Comparison of ENCODE assay signal across 8 cellular contexts in the genomic region with DNA sequence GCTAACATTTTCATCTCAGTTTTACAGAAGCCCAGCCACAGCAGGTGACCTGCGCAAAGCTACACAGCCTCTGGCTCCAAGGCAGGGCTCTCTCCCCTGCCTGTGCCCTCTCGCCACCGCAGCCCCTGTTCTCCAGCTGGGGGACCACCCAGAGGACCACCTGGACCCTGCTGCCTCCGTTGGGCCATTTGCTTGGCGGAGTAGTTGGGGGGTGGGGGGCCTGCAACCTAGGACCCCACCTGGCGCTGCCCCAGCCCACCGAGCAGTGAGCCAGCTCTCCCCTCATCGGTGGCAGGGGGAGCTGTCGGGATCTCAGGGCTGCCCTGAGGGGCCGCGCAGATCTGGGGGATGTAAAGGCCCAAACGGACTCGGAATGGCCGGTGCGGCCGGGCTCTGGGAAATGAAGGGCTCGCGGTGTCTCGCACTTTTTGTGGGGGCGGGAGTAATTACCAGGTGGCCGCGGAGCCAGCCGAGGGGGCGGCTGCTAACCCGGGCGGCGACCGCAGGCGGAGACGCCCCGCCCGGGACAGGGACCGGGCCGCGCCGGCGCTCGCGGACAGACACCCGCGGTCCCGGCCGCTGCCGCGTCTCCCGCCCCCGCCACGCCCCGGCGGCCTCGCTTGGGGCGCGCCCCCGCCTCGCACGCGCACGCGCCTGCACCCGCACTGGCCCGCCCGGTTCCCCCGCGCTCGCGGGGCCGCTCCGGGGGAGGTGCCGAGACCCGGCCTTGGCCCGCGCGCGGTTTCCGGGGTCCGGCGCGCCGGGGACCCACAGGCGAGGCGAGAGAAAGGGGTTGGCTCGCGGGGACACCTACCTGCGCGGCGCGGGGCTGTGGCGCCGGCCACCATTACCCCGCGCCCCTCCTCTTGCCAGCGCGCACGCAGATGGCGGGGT. TPM values are rescaled to one million over a fixed set of nuclear protein-coding genes. Genes with fewer than 3 reads are reported as not detected.
DNase-seq lines count a peak whose midpoint lies in the region; ATAC-seq and TF ChIP-seq lines count a peak whose summit lies in the region.

No MANE protein-coding gene starts in this region.

- CTCF ChIA-PET in GM10248 (lab: Yijun Ruan, JAX), result interaction anchor here (1.0 to 2.2 kb wide), 5 partner anchors 10 to 80 kb away, joined by 5 to 12 read pairs (median 8); no protein-coding TSS in a partner anchor

- H3K4me1 ChIP-seq in foreskin keratinocyte, result peaks cover 5% of the 10 kb centered on the region

- H3K27ac Mint-ChIP-seq in IgD-negative memory B cell (peak overlapping the region in 2 of 3 donors; percentile 62 to 90), osteocyte (ENCODE audit: unreplicated experiment) (no peak overlapping the region)
- H3K27ac Mint-ChIP-seq in activated T-helper 1 cell treated with anti-CD3 and anti-CD28 coated beads, Interleukin-12 subunit alpha, Interleukin-12 subunit beta, Interleukin-2, Interleukin-4 antibody, amounts not matched to agents 30 ng/mL and 10 ng/mL and 1 ng/mL, durations not matched to agents 14 hours and 24 hours and 36 hours, result peak overlapping the region; percentile 72

- H3K27me3 ChIP-seq in foreskin keratinocyte, result no peaks in the 10 kb centered on the region

- POLR2A ChIA-PET in GM10248 (lab: Yijun Ruan, JAX), result no interaction called here

- TF ChIP-seq CTCF in GM10248 (IDR thresholded peaks at IDR 0.05; ENCODE audit: control extremely low read depth, extremely low read depth, low read depth, missing control alignments) (no peak), foreskin keratinocyte (conservative IDR thresholded peaks at IDR 0.05) (peak; percentile 19), osteocyte (IDR thresholded peaks at IDR 0.05) (no peak)

- no peak overlapping the region for H3K27ac ChIP-seq in foreskin keratinocyte

- H3K36me3 Mint-ChIP-seq in IgD-negative memory B cell (no peaks in the 10 kb centered on the region), osteocyte (ENCODE audit: unreplicated experiment) (no peaks in the 10 kb centered on the region)
- peaks cover 7% of the 10 kb centered on the region for H3K36me3 Mint-ChIP-seq in activated T-helper 1 cell treated with anti-CD3 and anti-CD28 coated beads, Interleukin-12 subunit alpha, Interleukin-12 subunit beta, Interleukin-2, Interleukin-4 antibody, amounts not matched to agents 30 ng/mL and 10 ng/mL and 1 ng/mL, durations not matched to agents 14 hours and 24 hours and 36 hours (ENCODE audit: low read depth)

- no peaks in the 10 kb centered on the region for H3K27me3 Mint-ChIP-seq in IgD-negative memory B cell
- H3K27me3 Mint-ChIP-seq in activated T-helper 1 cell treated with anti-CD3 and anti-CD28 coated beads, Interleukin-12 subunit alpha, Interleukin-12 subunit beta, Interleukin-2, Interleukin-4 antibody, amounts not matched to agents 30 ng/mL and 10 ng/mL and 1 ng/mL, durations not matched to agents 14 hours and 24 hours and 36 hours (ENCODE audit: insufficient read depth), result no peaks in the 10 kb centered on the region
- peaks cover 13% of the 10 kb centered on the region for H3K27me3 Mint-ChIP-seq in osteocyte (ENCODE audit: unreplicated experiment)

- H3K9me3 Mint-ChIP-seq in IgD-negative memory B cell (no peaks in the 10 kb centered on the region), osteocyte (ENCODE audit: unreplicated experiment) (no peaks in the 10 kb centered on the region)
- no peaks in the 10 kb centered on the region for H3K9me3 Mint-ChIP-seq in activated T-helper 1 cell treated with anti-CD3 and anti-CD28 coated beads, Interleukin-12 subunit alpha, Interleukin-12 subunit beta, Interleukin-2, Interleukin-4 antibody, amounts not matched to agents 30 ng/mL and 10 ng/mL and 1 ng/mL, durations not matched to agents 14 hours and 24 hours and 36 hours

- peak overlapping the region; percentile 78 to 97 (median 91) for H3K4me3 Mint-ChIP-seq in IgD-negative memory B cell
- H3K4me3 Mint-ChIP-seq in activated T-helper 1 cell treated with anti-CD3 and anti-CD28 coated beads, Interleukin-12 subunit alpha, Interleukin-12 subunit beta, Interleukin-2, Interleukin-4 antibody, amounts not matched to agents 30 ng/mL and 10 ng/mL and 1 ng/mL, durations not matched to agents 14 hours and 24 hours and 36 hours, result peak overlapping the region; percentile 38
- H3K4me3 Mint-ChIP-seq in osteocyte (ENCODE audit: unreplicated experiment), result peak overlapping the region; percentile 66

- peak; percentile 70 for DNase-seq in GM10248 (ENCODE audit: extremely low spot score)
- peak; percentile 55 for DNase-seq in activated T-helper 1 cell treated with anti-CD3 and anti-CD28 coated beads, Interleukin-12 subunit alpha, Interleukin-12 subunit beta, Interleukin-2, Interleukin-4 antibody, amounts not matched to agents 30 ng/mL and 10 ng/mL and 1 ng/mL, durations not matched to agents 14 hours and 24 hours and 36 hours (ENCODE audit: low spot score)
- DNase-seq in foreskin keratinocyte, result no peak
- no peak for DNase-seq in osteocyte (ENCODE audit: extremely low spot score, unreplicated experiment)
- no peak for DNase-seq in T1000 (lab: John Stamatoyannopoulos, UW)

- intact Hi-C loops in activated T-helper 1 cell treated with anti-CD3 and anti-CD28 coated beads, Interleukin-12 subunit alpha, Interleukin-12 subunit beta, Interleukin-2, Interleukin-4 antibody, amounts not matched to agents 30 ng/mL and 10 ng/mL and 1 ng/mL, durations not matched to agents 14 hours and 24 hours and 36 hours (cut with micrococcal nuclease), result loop anchor here (1.0 kb wide), 2 partner anchors 8 to 10 kb away; no protein-coding TSS in a partner anchor

- peak; percentile 43 for ATAC-seq in foreskin keratinocyte
- ATAC-seq in HG03039 (IDR thresholded peaks at IDR 0.05; ENCODE audit: unreplicated experiment), result no peak
- no peak for ATAC-seq in GM19467 (IDR thresholded peaks at IDR 0.05; ENCODE audit: unreplicated experiment)

- H3K4me1 Mint-ChIP-seq in IgD-negative memory B cell (peaks cover 31 to 53% (median 41%) of the 10 kb centered on the region in 3 donors), osteocyte (ENCODE audit: unreplicated experiment) (peaks cover 10% of the 10 kb centered on the region)
- H3K4me1 Mint-ChIP-seq in activated T-helper 1 cell treated with anti-CD3 and anti-CD28 coated beads, Interleukin-12 subunit alpha, Interleukin-12 subunit beta, Interleukin-2, Interleukin-4 antibody, amounts not matched to agents 30 ng/mL and 10 ng/mL and 1 ng/mL, durations not matched to agents 14 hours and 24 hours and 36 hours (ENCODE audit: low read depth), result peaks cover 86% of the 10 kb centered on the region

RNA-seq across cellular contexts. Expression of a gene that starts 8.6 kb away (rescaled TPM):
- 1.6 TPM for polyA plus RNA-seq in IgD-negative memory B cell
- total RNA-seq in activated T-helper 1 cell treated with anti-CD3 and anti-CD28 coated beads, Interleukin-12 subunit alpha, Interleukin-12 subunit beta, Interleukin-2, Interleukin-4 antibody, amounts not matched to agents 30 ng/mL and 10 ng/mL and 1 ng/mL, durations not matched to agents 14 hours and 24 hours and 36 hours, result 4.5 and 5.4 TPM in 2 replicates
- 0.95 and 2.5 TPM in 2 replicates for total RNA-seq in foreskin keratinocyte
- 0.70 and 2.0 TPM in 2 replicates for polyA plus RNA-seq in foreskin keratinocyte
- 0.11 and 0.50 TPM in 2 replicates for total RNA-seq in osteocyte

Comparison
In these comparisons a context has a peak if more than half of its experiments do, and no peak if none do; other contexts are left out.
1. DNase-seq: peak in GM10248 (single experiment) and activated T-helper 1 cell treated with anti-CD3 and anti-CD28 coated beads, Interleukin-12 subunit alpha, Interleukin-12 subunit beta, Interleukin-2, Interleukin-4 antibody, amounts not matched to agents 30 ng/mL and 10 ng/mL and 1 ng/mL, durations not matched to agents 14 hours and 24 hours and 36 hours (single experiment); none in foreskin keratinocyte (0 of 2), osteocyte (single experiment) and T1000 (single experiment).
2. H3K4me3 Mint-ChIP-seq: peak in every context shown above with its lines; median percentile 91 in IgD-negative memory B cell; 66 in osteocyte; 38 in activated T-helper 1 cell treated with anti-CD3 and anti-CD28 coated beads, Interleukin-12 subunit alpha, Interleukin-12 subunit beta, Interleukin-2, Interleukin-4 antibody, amounts not matched to agents 30 ng/mL and 10 ng/mL and 1 ng/mL, durations not matched to agents 14 hours and 24 hours and 36 hours.